1 cellular context compared by ENCODE assay signal in genomic region chr11:7909585-7910325, GRCh38.
TF ChIP-seq lines count a peak whose summit lies in the region.

No MANE protein-coding gene starts in this region.

TF ChIP-seq in IMR-90, 13 proteins besides CTCF, POLR2A, EP300 and RAD21:
- TF ChIP-seq CHD1 (IDR thresholded peaks at IDR 0.05; ENCODE audit: low read depth, low read length) (no peak), MXI1 (IDR thresholded peaks at IDR 0.05; ENCODE audit: borderline replicate concordance, low read depth, low read length) (no peak), CEBPB (IDR thresholded peaks at IDR 0.05; ENCODE audit: low read depth, low read length) (0 out of 2 replicates have a peak, but pooled peaks have one; percentile 2)
TF ChIP-seq in IMR-90: peak in this region for 1.
